In genomic region chr11:78418584-78419211, GRCh38 we compare ENCODE assay signal across 2 cellular contexts.
TF ChIP-seq lines count a peak whose summit lies in the region.

No MANE protein-coding gene starts in this region.

TF ChIP-seq in IMR-90, 13 proteins besides CTCF, POLR2A, EP300 and RAD21:
- TF ChIP-seq, protein P1, sequence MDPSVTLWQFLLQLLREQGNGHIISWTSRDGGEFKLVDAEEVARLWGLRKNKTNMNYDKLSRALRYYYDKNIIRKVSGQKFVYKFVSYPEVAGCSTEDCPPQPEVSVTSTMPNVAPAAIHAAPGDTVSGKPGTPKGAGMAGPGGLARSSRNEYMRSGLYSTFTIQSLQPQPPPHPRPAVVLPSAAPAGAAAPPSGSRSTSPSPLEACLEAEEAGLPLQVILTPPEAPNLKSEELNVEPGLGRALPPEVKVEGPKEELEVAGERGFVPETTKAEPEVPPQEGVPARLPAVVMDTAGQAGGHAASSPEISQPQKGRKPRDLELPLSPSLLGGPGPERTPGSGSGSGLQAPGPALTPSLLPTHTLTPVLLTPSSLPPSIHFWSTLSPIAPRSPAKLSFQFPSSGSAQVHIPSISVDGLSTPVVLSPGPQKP (IDR thresholded peaks at IDR 0.05; ENCODE audit: borderline replicate concordance, low read depth, low read length) = no peak
- no peak for TF ChIP-seq CEBPB (IDR thresholded peaks at IDR 0.05; ENCODE audit: low read depth, low read length)
- no peak for TF ChIP-seq SMC3 (IDR thresholded peaks at IDR 0.05; ENCODE audit: low read depth, low read length)
- TF ChIP-seq NFE2L2 (IDR thresholded peaks at IDR 0.05; ENCODE audit: low read depth, low read length) = no peak
- TF ChIP-seq RCOR1 (IDR thresholded peaks at IDR 0.05; ENCODE audit: insufficient replicate concordance, low read length) = no peak
- no peak for TF ChIP-seq RFX5 (IDR thresholded peaks at IDR 0.05; ENCODE audit: low read depth, low read length)
- TF ChIP-seq MAZ (IDR thresholded peaks at IDR 0.05; ENCODE audit: borderline replicate concordance, low read depth, low read length) = no peak
- no peak for TF ChIP-seq MAFK (IDR thresholded peaks at IDR 0.05; ENCODE audit: low read depth, low read length)
- TF ChIP-seq BHLHE40 (IDR thresholded peaks at IDR 0.05; ENCODE audit: low read depth, low read length) = no peak
- TF ChIP-seq, protein P2, sequence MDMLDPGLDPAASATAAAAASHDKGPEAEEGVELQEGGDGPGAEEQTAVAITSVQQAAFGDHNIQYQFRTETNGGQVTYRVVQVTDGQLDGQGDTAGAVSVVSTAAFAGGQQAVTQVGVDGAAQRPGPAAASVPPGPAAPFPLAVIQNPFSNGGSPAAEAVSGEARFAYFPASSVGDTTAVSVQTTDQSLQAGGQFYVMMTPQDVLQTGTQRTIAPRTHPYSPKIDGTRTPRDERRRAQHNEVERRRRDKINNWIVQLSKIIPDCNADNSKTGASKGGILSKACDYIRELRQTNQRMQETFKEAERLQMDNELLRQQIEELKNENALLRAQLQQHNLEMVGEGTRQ (IDR thresholded peaks at IDR 0.05; ENCODE audit: low read depth, low read length) = no peak
- no peak for TF ChIP-seq FOS (IDR thresholded peaks at IDR 0.05; ENCODE audit: low read depth, low read length)

TF ChIP-seq in K562, 482 proteins besides CTCF, POLR2A, EP300 and RAD21:
- TF ChIP-seq PRMT5 (CRISPR knock-in tag; IDR thresholded peaks at IDR 0.05) (no peak), ZFPM2 (CRISPR knock-in tag; IDR thresholded peaks at IDR 0.05) (no peak), TSC22D4 (tag; IDR thresholded peaks at IDR 0.05) (no peak), COPS2 (conservative IDR thresholded peaks at IDR 0.05) (no peak), ZNF444 (CRISPR knock-in tag; IDR thresholded peaks at IDR 0.05) (no peak), PATZ1 (CRISPR knock-in tag; IDR thresholded peaks at IDR 0.05; ENCODE audit: borderline replicate concordance) (no peak), CREBBP (IDR thresholded peaks at IDR 0.05; ENCODE audit: low read depth, low read length) (no peak), FOS (IDR thresholded peaks at IDR 0.05; ENCODE audit: extremely low read depth, insufficient read length) (no peak), SMAD4 (CRISPR knock-in tag; conservative IDR thresholded peaks at IDR 0.05) (no peak), SMARCB1 (IDR thresholded peaks at IDR 0.05; ENCODE audit: insufficient read length, low read depth) (no peak), ARHGAP35 (IDR thresholded peaks at IDR 0.05; ENCODE audit: partially characterized antibody) (no peak), ZBTB40 (IDR thresholded peaks at IDR 0.05) (no peak), ZBTB40 (CRISPR knock-in tag; IDR thresholded peaks at IDR 0.05) (no peak), FOXJ3 (CRISPR knock-in tag; IDR thresholded peaks at IDR 0.05) (no peak), CBX1 (IDR thresholded peaks at IDR 0.05; ENCODE audit: low read depth) (no peak), FOXP1 (CRISPR knock-in tag; IDR thresholded peaks at IDR 0.05) (no peak), PBX2 (CRISPR knock-in tag; IDR thresholded peaks at IDR 0.05; ENCODE audit: low read depth) (no peak), PBX2 (tag; conservative IDR thresholded peaks at IDR 0.05; ENCODE audit: low read depth) (no peak), ILK (tag; IDR thresholded peaks at IDR 0.05; ENCODE audit: borderline replicate concordance, low read depth) (no peak)
- TF ChIP-seq, protein P3, sequence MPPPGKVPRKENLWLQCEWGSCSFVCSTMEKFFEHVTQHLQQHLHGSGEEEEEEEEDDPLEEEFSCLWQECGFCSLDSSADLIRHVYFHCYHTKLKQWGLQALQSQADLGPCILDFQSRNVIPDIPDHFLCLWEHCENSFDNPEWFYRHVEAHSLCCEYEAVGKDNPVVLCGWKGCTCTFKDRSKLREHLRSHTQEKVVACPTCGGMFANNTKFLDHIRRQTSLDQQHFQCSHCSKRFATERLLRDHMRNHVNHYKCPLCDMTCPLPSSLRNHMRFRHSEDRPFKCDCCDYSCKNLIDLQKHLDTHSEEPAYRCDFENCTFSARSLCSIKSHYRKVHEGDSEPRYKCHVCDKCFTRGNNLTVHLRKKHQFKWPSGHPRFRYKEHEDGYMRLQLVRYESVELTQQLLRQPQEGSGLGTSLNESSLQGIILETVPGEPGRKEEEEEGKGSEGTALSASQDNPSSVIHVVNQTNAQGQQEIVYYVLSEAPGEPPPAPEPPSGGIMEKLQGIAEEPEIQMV (tag; conservative IDR thresholded peaks at IDR 0.05; ENCODE audit: low read depth) = no peak
- TF ChIP-seq, protein P4, sequence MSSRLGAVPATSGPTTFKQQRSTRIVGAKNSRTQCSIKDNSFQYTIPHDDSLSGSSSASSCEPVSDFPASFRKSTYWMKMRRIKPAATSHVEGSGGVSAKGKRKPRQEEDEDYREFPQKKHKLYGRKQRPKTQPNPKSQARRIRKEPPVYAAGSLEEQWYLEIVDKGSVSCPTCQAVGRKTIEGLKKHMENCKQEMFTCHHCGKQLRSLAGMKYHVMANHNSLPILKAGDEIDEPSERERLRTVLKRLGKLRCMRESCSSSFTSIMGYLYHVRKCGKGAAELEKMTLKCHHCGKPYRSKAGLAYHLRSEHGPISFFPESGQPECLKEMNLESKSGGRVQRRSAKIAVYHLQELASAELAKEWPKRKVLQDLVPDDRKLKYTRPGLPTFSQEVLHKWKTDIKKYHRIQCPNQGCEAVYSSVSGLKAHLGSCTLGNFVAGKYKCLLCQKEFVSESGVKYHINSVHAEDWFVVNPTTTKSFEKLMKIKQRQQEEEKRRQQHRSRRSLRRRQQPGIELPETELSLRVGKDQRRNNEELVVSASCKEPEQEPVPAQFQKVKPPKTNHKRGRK (tag; IDR thresholded peaks at IDR 0.05) = no peak
